20 cellular contexts compared by ENCODE assay signal in the genomic region with DNA sequence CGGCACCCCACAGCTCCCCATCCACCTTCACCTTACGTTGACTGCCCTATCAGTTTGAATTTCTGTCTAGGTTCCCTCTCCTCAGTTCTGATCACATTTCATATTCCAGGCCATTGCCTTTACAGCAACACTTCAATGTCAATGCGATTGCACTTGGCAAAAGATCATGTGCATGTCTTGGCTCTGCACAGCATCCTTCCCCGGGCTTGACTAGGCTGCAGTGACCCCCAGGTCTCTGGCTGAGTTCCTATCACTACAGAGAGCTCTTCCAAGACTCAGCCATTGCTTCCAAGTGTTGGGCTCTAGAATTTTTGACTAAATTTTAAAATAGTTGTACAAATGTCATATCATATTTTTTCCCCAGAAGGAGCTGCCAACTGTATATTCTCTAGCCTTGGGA.
"Had no signal": no experiment of that assay in that cellular context is flagged by ENCODE, and none has a peak within 500 bp of the region (broad histone marks: within the 10 kb centered on the region; RNA-seq: fewer than 3 reads in every experiment).

No MANE protein-coding gene starts in this region.

- H3K4me3 Mint-ChIP-seq: central memory CD8-positive, alpha-beta T cell; effector memory CD8-positive, alpha-beta T cell; memory B cell; natural killer cell; neural crest cell; stimulated activated effector memory CD8-positive, alpha-beta T cell treated with anti-CD3 and anti-CD28 coated beads, Interleukin-12 subunit alpha, Interleukin-12 subunit beta, amount 100 ng/mL, for 72 hours; type B pancreatic cell had no signal

- FAIRE-seq: kidney had no signal

- H3K9me3 Mint-ChIP-seq: central memory CD8-positive, alpha-beta T cell; effector memory CD8-positive, alpha-beta T cell; memory B cell; natural killer cell; neural crest cell; stimulated activated effector memory CD8-positive, alpha-beta T cell treated with anti-CD3 and anti-CD28 coated beads, Interleukin-12 subunit alpha, Interleukin-12 subunit beta, amount 100 ng/mL, for 72 hours; type B pancreatic cell had no signal

- DNase-seq: cortex of kidney; effector memory CD8-positive, alpha-beta T cell; foreskin fibroblast; heart left ventricle; kidney; left lung; natural killer cell; sigmoid colon; stimulated activated CD4-positive, alpha-beta T cell treated with anti-CD3 and anti-CD28 coated beads, Interleukin-2, amount 100 ng/mL, for 24 hours; stimulated activated CD4-positive, alpha-beta T cell treated with anti-CD3 and anti-CD28 coated beads, Interleukin-4, amount 100 ng/mL, for 24 hours; stimulated activated naive CD8-positive, alpha-beta T cell treated with anti-CD3 and anti-CD28 coated beads, Interleukin-15, Interleukin-2, amounts not matched to agents 100 U/mL and 50 U/mL, for 24 hours; testis; tibial artery had no signal

- H3K36me3 Mint-ChIP-seq: memory B cell; natural killer cell; stimulated activated effector memory CD8-positive, alpha-beta T cell treated with anti-CD3 and anti-CD28 coated beads, Interleukin-12 subunit alpha, Interleukin-12 subunit beta, amount 100 ng/mL, for 72 hours; type B pancreatic cell had no signal

- H3K27ac Mint-ChIP-seq: effector memory CD8-positive, alpha-beta T cell; memory B cell; natural killer cell; progenitor cell of endocrine pancreas; stimulated activated effector memory CD8-positive, alpha-beta T cell treated with anti-CD3 and anti-CD28 coated beads, Interleukin-12 subunit alpha, Interleukin-12 subunit beta, amount 100 ng/mL, for 72 hours; type B pancreatic cell had no signal

- ATAC-seq: effector memory CD8-positive, alpha-beta T cell; gastroesophageal sphincter; left lung; natural killer cell; stimulated activated effector memory CD8-positive, alpha-beta T cell treated with anti-CD3 and anti-CD28 coated beads, Interleukin-12 subunit alpha, Interleukin-12 subunit beta, amount 100 ng/mL, for 72 hours; stimulated activated naive CD8-positive, alpha-beta T cell treated with anti-CD3 and anti-CD28 coated beads, Interleukin-15, Interleukin-2, amounts not matched to agents 100 U/mL and 50 U/mL, for 24 hours had no signal

- H3K4me1 Mint-ChIP-seq: central memory CD8-positive, alpha-beta T cell; memory B cell; natural killer cell; neural crest cell; stimulated activated effector memory CD8-positive, alpha-beta T cell treated with anti-CD3 and anti-CD28 coated beads, Interleukin-12 subunit alpha, Interleukin-12 subunit beta, amount 100 ng/mL, for 72 hours had no signal
